In the genomic region with DNA sequence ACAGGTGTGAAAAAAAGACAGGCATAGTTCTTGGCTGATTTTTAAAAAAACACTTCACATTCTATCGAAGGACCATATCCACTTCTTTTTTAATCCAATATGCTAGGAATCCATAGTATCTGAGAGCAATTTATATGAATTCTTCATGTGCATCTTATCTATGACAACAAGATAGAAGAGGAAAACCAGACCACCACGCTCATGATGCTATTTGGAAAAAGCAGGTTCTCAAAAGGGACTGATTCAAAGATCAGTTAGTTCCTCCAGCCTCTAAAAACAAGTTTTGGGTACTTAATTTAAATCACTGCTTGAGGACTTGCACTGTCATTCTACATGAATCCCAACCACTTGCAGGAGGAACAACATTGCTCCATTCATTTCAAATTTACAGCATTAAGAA, we compare ENCODE assay signal across 1 cellular context.
TF ChIP-seq lines count a peak whose summit lies in the region.

No MANE protein-coding gene starts in this region.

TF ChIP-seq in H1, 55 proteins besides CTCF, POLR2A, EP300 and RAD21:
- TF ChIP-seq JUND (IDR thresholded peaks at IDR 0.05; ENCODE audit: low read length): no peak
- no peak for TF ChIP-seq EGR1 (IDR thresholded peaks at IDR 0.05; ENCODE audit: borderline replicate concordance, low read depth, low read length)
TF ChIP-seq in H1: peak in this region for 0.
